In genomic region chr11:12210200-12210599, GRCh38 we compare ENCODE assay signal across 23 cellular contexts.
A peak's percentile ranks its signal among the peaks of the same experiment; 100 is the strongest.
DNase-seq lines count a peak whose midpoint lies in the region; ATAC-seq and TF ChIP-seq lines count a peak whose summit lies in the region.
"Had no signal": no experiment of that assay in that cellular context is flagged by ENCODE, and none has a peak within 500 bp of the region (broad histone marks: within the 10 kb centered on the region; RNA-seq: fewer than 3 reads in every experiment).

No MANE protein-coding gene starts in this region.

- H3K27me3 Mint-ChIP-seq in activated CD4-positive, alpha-beta T cell treated with anti-CD3 and anti-CD28 coated beads, Interleukin-2, amount 10 ng/mL, durations not matched to agents 24 days and 14 days = no peaks in the 10 kb centered on the region
- H3K27me3 Mint-ChIP-seq in activated CD4-positive, alpha-beta T cell treated with anti-CD3 and anti-CD28 coated beads, Interleukin-2, amount 10 ng/mL, durations not matched to agents 7 days and 5 days = no peaks in the 10 kb centered on the region

- intact Hi-C loops in activated CD4-positive, alpha-beta T cell treated with anti-CD3 and anti-CD28 coated beads, Interleukin-2, amount 10 ng/mL, durations not matched to agents 24 days and 14 days (cut with micrococcal nuclease) = no loop called here
- intact Hi-C loops in sigmoid colon (cut with DNase I) (no loop called here), thyroid gland (cut with DNase I) (no loop called here)

- no peaks in the 10 kb centered on the region for H3K9me3 ChIP-seq in sigmoid colon
- H3K9me3 ChIP-seq in thyroid gland = no peaks in the 10 kb centered on the region
- H3K9me3 ChIP-seq: HAP-1, Peyer's patch, SJSA1 had no signal

- H3K4me3 ChIP-seq in sigmoid colon = no peak overlapping the region
- no peak overlapping the region for H3K4me3 ChIP-seq in thyroid gland (replicated peaks in 1 of 3)
- H3K4me3 ChIP-seq: HAP-1, Peyer's patch, SJSA1 had no signal

- POLR2A ChIA-PET in activated CD4-positive, alpha-beta T cell treated with anti-CD3 and anti-CD28 coated beads, Interleukin-2, amount 10 ng/mL, durations not matched to agents 7 days and 5 days (lab: Charles Lee) = no interaction called here

- TF ChIP-seq CTCF in sigmoid colon (IDR thresholded peaks at IDR 0.05) (no peak), thyroid gland (IDR thresholded peaks at IDR 0.05) (no peak)

- H3K36me3 ChIP-seq in sigmoid colon = peaks cover 0 to 71% (median 22%) of the 10 kb centered on the region in 4 donors
- H3K36me3 ChIP-seq in thyroid gland = peaks cover 3 to 17% of the 10 kb centered on the region in 2 donors
- H3K36me3 ChIP-seq: HAP-1 had no signal

- TF ChIP-seq EP300 in sigmoid colon (IDR thresholded peaks at IDR 0.05) = no peak

- no peak overlapping the region for H3K4me3 Mint-ChIP-seq in activated CD4-positive, alpha-beta T cell treated with anti-CD3 and anti-CD28 coated beads, Interleukin-2, amount 10 ng/mL, durations not matched to agents 24 days and 14 days
- H3K4me3 Mint-ChIP-seq in activated CD4-positive, alpha-beta T cell treated with anti-CD3 and anti-CD28 coated beads, Interleukin-2, amount 10 ng/mL, durations not matched to agents 7 days and 5 days = no peak overlapping the region
- H3K4me3 Mint-ChIP-seq: IgD-negative memory B cell had no signal

- peaks cover 0 to 55% (median 32%) of the 10 kb centered on the region in 4 donors for H3K4me1 ChIP-seq in sigmoid colon
- H3K4me1 ChIP-seq in thyroid gland = peaks cover 16 to 17% of the 10 kb centered on the region in 2 donors
- H3K4me1 ChIP-seq: HAP-1 had no signal

- peaks cover 15% of the 10 kb centered on the region for H3K9me3 Mint-ChIP-seq in activated CD4-positive, alpha-beta T cell treated with anti-CD3 and anti-CD28 coated beads, Interleukin-2, amount 10 ng/mL, durations not matched to agents 24 days and 14 days
- no peaks in the 10 kb centered on the region for H3K9me3 Mint-ChIP-seq in activated CD4-positive, alpha-beta T cell treated with anti-CD3 and anti-CD28 coated beads, Interleukin-2, amount 10 ng/mL, durations not matched to agents 7 days and 5 days
- H3K9me3 Mint-ChIP-seq: IgD-negative memory B cell had no signal

- peak overlapping the region; percentile 36 for H3K27ac Mint-ChIP-seq in activated CD4-positive, alpha-beta T cell treated with anti-CD3 and anti-CD28 coated beads, Interleukin-2, amount 10 ng/mL, durations not matched to agents 24 days and 14 days
- no peak overlapping the region for H3K27ac Mint-ChIP-seq in activated CD4-positive, alpha-beta T cell treated with anti-CD3 and anti-CD28 coated beads, Interleukin-2, amount 10 ng/mL, durations not matched to agents 7 days and 5 days
- H3K27ac Mint-ChIP-seq: IgD-negative memory B cell had no signal

- CTCF ChIA-PET in activated CD4-positive, alpha-beta T cell treated with anti-CD3 and anti-CD28 coated beads, Interleukin-2, amount 10 ng/mL, durations not matched to agents 7 days and 5 days (lab: Charles Lee) = interaction anchor here (0.9 to 2.9 kb wide), 2 partner anchors 11 to 18 kb away, joined by 3 to 14 read pairs; no protein-coding TSS in a partner anchor

- H3K27ac ChIP-seq in sigmoid colon (peak overlapping the region in 3 of 4 donors; percentile 34 to 52 (median 42)), thyroid gland (no peak overlapping the region)
- H3K27ac ChIP-seq: 22Rv1, C4-2B, HL-60, Peyer's patch, SJSA1 had no signal

- DNase-seq in activated CD4-positive, alpha-beta T cell treated with anti-CD3 and anti-CD28 coated beads, Interleukin-2, amount 10 ng/mL, durations not matched to agents 24 days and 14 days = no peak
- no peak for DNase-seq in activated CD4-positive, alpha-beta T cell treated with anti-CD3 and anti-CD28 coated beads, Interleukin-2, amount 10 ng/mL, durations not matched to agents 7 days and 5 days
- DNase-seq in cerebellum (ENCODE audit: low spot score) = peak; percentile 44
- DNase-seq in sigmoid colon = no peak
- DNase-seq in occipital lobe (lab: John Stamatoyannopoulos, UW) = no peak
- no peak for DNase-seq in stimulated activated CD4-positive, alpha-beta T cell treated with anti-CD3 and anti-CD28 coated beads, Interleukin-1b, Interleukin-23, amount 100 ng/mL, for 48 hours
- no peak for DNase-seq in thyroid gland
- DNase-seq: AML-193; DMS 273 treated with DMSO at 0.1 percent for 48 hours; DND-41; MM.1S; NCI-H1105; NCI-H1694; NCI-H748 treated with DMSO at 0.1 percent for 48 hours; NK-92 treated with Interleukin-12 subunit alpha and Interleukin-12 subunit beta, amount 100 ng/mL, for 24 hours; Peyer's patch had no signal

- ATAC-seq in HG03469 (IDR thresholded peaks at IDR 0.05; ENCODE audit: unreplicated experiment) = no peak

- WGBS in sigmoid colon, 2 donors = 96 to 97% methylated on average over 4 of the region's 4 CpGs
- WGBS in thyroid gland, 2 donors = 97 to 100% methylated on average over 4 of the region's 4 CpGs

- H3K36me3 Mint-ChIP-seq in activated CD4-positive, alpha-beta T cell treated with anti-CD3 and anti-CD28 coated beads, Interleukin-2, amount 10 ng/mL, durations not matched to agents 24 days and 14 days (ENCODE audit: low read depth) = peaks cover 98% of the 10 kb centered on the region
- H3K36me3 Mint-ChIP-seq in activated CD4-positive, alpha-beta T cell treated with anti-CD3 and anti-CD28 coated beads, Interleukin-2, amount 10 ng/mL, durations not matched to agents 7 days and 5 days (ENCODE audit: low read depth) = peaks cover 52% of the 10 kb centered on the region
- H3K36me3 Mint-ChIP-seq: IgD-negative memory B cell had no signal

- no peaks in the 10 kb centered on the region for H3K27me3 ChIP-seq in sigmoid colon
- H3K27me3 ChIP-seq in thyroid gland = no peaks in the 10 kb centered on the region
- H3K27me3 ChIP-seq: Peyer's patch, SJSA1 had no signal

- TF ChIP-seq POLR2A in sigmoid colon (IDR thresholded peaks at IDR 0.05) = no peak
- no peak for TF ChIP-seq POLR2A in thyroid gland (IDR thresholded peaks at IDR 0.05)

- H3K4me1 Mint-ChIP-seq in activated CD4-positive, alpha-beta T cell treated with anti-CD3 and anti-CD28 coated beads, Interleukin-2, amount 10 ng/mL, durations not matched to agents 24 days and 14 days = peaks cover 67% of the 10 kb centered on the region
- peaks cover 21% of the 10 kb centered on the region for H3K4me1 Mint-ChIP-seq in activated CD4-positive, alpha-beta T cell treated with anti-CD3 and anti-CD28 coated beads, Interleukin-2, amount 10 ng/mL, durations not matched to agents 7 days and 5 days
- H3K4me1 Mint-ChIP-seq: IgD-negative memory B cell had no signal

Comparison
In these comparisons a context has a peak if more than half of its experiments do, and no peak if none do; other contexts are left out.
1. H3K27ac ChIP-seq: peak in sigmoid colon (3 of 4); none in thyroid gland (0 of 3).